In the genomic region with DNA sequence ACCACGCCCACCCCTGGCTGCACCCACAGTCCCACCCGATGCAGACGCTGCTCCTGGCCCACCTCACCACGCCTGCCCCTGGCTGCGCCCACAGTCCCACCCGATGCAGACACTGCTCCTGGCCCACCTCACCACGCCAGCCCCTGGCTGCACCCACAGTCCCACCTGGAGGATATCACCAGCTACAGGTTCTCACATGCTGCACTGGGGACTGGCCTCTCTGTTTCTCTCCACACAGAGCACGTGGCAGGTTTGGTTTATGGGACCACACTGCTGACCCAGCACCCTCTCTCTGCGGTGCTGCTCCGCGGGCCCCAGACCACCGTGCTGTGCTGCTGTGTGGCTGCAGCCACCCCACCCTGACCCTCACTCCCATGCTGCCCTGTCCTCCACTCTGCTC, we compare ENCODE assay signal across 21 cellular contexts.
A peak's percentile ranks its signal among the peaks of the same experiment; 100 is the strongest.
DNase-seq lines count a peak whose midpoint lies in the region; ATAC-seq, FAIRE-seq and TF ChIP-seq lines count a peak whose summit lies in the region.
"Had no signal": no experiment of that assay in that cellular context is flagged by ENCODE, and none has a peak within 500 bp of the region (broad histone marks: within the 10 kb centered on the region; RNA-seq: fewer than 3 reads in every experiment).

No MANE protein-coding gene starts in this region.

- CTCF ChIA-PET in HepG2 (lab: Yijun Ruan, JAX; ENCODE audit: low intra/inter-chr PET ratio, low total read pairs), result no interaction called here
- CTCF ChIA-PET in PC-9 (lab: Charles Lee), result no interaction called here
- CTCF ChIA-PET in activated CD8-positive, alpha-beta T cell treated with anti-CD3 and anti-CD28 coated beads for 36 hours (lab: Charles Lee), result no interaction called here

- ATAC-seq in right lobe of liver (peak in 1 of 4 donors; percentile 17), HepG2 (no peak)
- ATAC-seq in activated CD8-positive, alpha-beta T cell treated with anti-CD3 and anti-CD28 coated beads for 36 hours, result no peak
- ATAC-seq: CD8-positive, alpha-beta T cell; GM23338 had no signal

- H3K9ac ChIP-seq in HepG2 (ENCODE audit: insufficient read depth, low read depth, low read length) (no peak overlapping the region), neural progenitor cell (no peak overlapping the region)
- H3K9ac ChIP-seq: BLaER1 treated with 17β-estradiol and CSF1 and Interleukin-3, amounts not matched to agents 10 nM and 100 nM had no signal

- H3K4me3 Mint-ChIP-seq in chondrocyte (ENCODE audit: unreplicated experiment) (no peak overlapping the region), neural progenitor cell (peak overlapping the region; percentile 48)
- no peak overlapping the region for H3K4me3 Mint-ChIP-seq in activated CD8-positive, alpha-beta T cell treated with anti-CD3 and anti-CD28 coated beads for 36 hours
- H3K4me3 Mint-ChIP-seq: CD8-positive, alpha-beta T cell; GM23338 had no signal

- H3K27me3 Mint-ChIP-seq in chondrocyte (ENCODE audit: low read depth), result peaks cover 15% of the 10 kb centered on the region
- H3K27me3 Mint-ChIP-seq in neural progenitor cell (ENCODE audit: insufficient read depth, low read depth), result peaks cover 20% of the 10 kb centered on the region
- peaks cover 37% of the 10 kb centered on the region for H3K27me3 Mint-ChIP-seq in activated CD8-positive, alpha-beta T cell treated with anti-CD3 and anti-CD28 coated beads for 36 hours

- no peaks in the 10 kb centered on the region for H3K4me1 ChIP-seq in right lobe of liver
- H3K4me1 ChIP-seq in HepG2 (ENCODE audit: insufficient read depth, low read length), result no peaks in the 10 kb centered on the region
- H3K4me1 ChIP-seq in neural progenitor cell, result peaks cover 46% of the 10 kb centered on the region
- peaks cover 0 to 8% (median 3%) of the 10 kb centered on the region in 4 donors for H3K4me1 ChIP-seq in transverse colon
- no peaks in the 10 kb centered on the region for H3K4me1 ChIP-seq in PC-9 (replicated peaks; ENCODE audit: insufficient read depth)

- H3K36me3 Mint-ChIP-seq in chondrocyte (ENCODE audit: low read depth) (no peaks in the 10 kb centered on the region), neural progenitor cell (peaks cover 2% of the 10 kb centered on the region)
- no peaks in the 10 kb centered on the region for H3K36me3 Mint-ChIP-seq in activated CD8-positive, alpha-beta T cell treated with anti-CD3 and anti-CD28 coated beads for 36 hours (ENCODE audit: low read depth)
- H3K36me3 Mint-ChIP-seq: CD8-positive, alpha-beta T cell had no signal

- TF ChIP-seq POLR2A in right lobe of liver (IDR thresholded peaks at IDR 0.05), result no peak
- TF ChIP-seq POLR2A in HepG2 (IDR thresholded peaks at IDR 0.05; ENCODE audit: insufficient read depth in 1 of 2, low read depth in 2 of 2, low read length in 2 of 2), result no peak
- no peak for TF ChIP-seq POLR2A in transverse colon (IDR thresholded peaks at IDR 0.05)

- H3K27ac ChIP-seq in right lobe of liver (no peak overlapping the region), HepG2 (ENCODE audit: extremely low read length, insufficient read depth, low read length) (no peak overlapping the region), neural progenitor cell (no peak overlapping the region), transverse colon (no peak overlapping the region), PC-9 (no peak overlapping the region)
- H3K27ac ChIP-seq: BLaER1 treated with 17β-estradiol and CSF1 and Interleukin-3, amounts not matched to agents 10 nM and 100 nM had no signal

- WGBS in right lobe of liver (ENCODE audit: insufficient coverage, low coverage, low lambda C conversion rate, missing lambda C conversion rate), result 81% methylated on average over 7 of the region's 12 CpGs
- WGBS in HepG2 (ENCODE audit: low lambda C conversion rate), result 64% methylated on average over 10 of the region's 12 CpGs
- 91% methylated on average over 12 of the region's 12 CpGs; no CpG with 5 or more reads in 1 of the 2 donors for WGBS in transverse colon (ENCODE audit: low coverage in 1 of 2), 2 donors

- H3K4me1 Mint-ChIP-seq in chondrocyte (ENCODE audit: low read depth), result peaks cover 40% of the 10 kb centered on the region
- H3K4me1 Mint-ChIP-seq in neural progenitor cell, result peaks cover 62% of the 10 kb centered on the region
- H3K4me1 Mint-ChIP-seq in activated CD8-positive, alpha-beta T cell treated with anti-CD3 and anti-CD28 coated beads for 36 hours (ENCODE audit: low read depth), result peaks cover 14% of the 10 kb centered on the region

- no peak overlapping the region for H3K27ac Mint-ChIP-seq in chondrocyte (ENCODE audit: unreplicated experiment)
- no peak overlapping the region for H3K27ac Mint-ChIP-seq in neural progenitor cell
- H3K27ac Mint-ChIP-seq in activated CD8-positive, alpha-beta T cell treated with anti-CD3 and anti-CD28 coated beads for 36 hours, result no peak overlapping the region
- H3K27ac Mint-ChIP-seq: CD8-positive, alpha-beta T cell; GM23338 had no signal

- H2AFZ ChIP-seq in HepG2 (ENCODE audit: low read length) (no peak overlapping the region), neural progenitor cell (replicated peaks) (no peak overlapping the region), PC-9 (no peak overlapping the region)
- H2AFZ ChIP-seq: GM23338 had no signal

- in situ Hi-C loops in HepG2 (cut with HindIII; ENCODE audit: extremely low pct_ligation_motif_present, low pct_unique_long_range_greater_than_20kb), result no loop called here
- in situ Hi-C loops in transverse colon (cut with MboI; ENCODE audit: low pct_ligation_motif_present in 1 of 4, low pct_unique_long_range_greater_than_20kb in 1 of 4, low sequenced_read_pairs in 3 of 4), result no loop called here

- no peak overlapping the region for H3K4me3 ChIP-seq in right lobe of liver
- H3K4me3 ChIP-seq in HepG2 (replicated peaks in 1 of 3; ENCODE audit: insufficient read depth in 1 of 3, low read depth in 2 of 3, low read length in 3 of 3), result no peak overlapping the region
- no peak overlapping the region for H3K4me3 ChIP-seq in neural progenitor cell
- no peak overlapping the region for H3K4me3 ChIP-seq in transverse colon
- H3K4me3 ChIP-seq in PC-9, result no peak overlapping the region
- H3K4me3 ChIP-seq: BLaER1 treated with 17β-estradiol and CSF1 and Interleukin-3, amounts not matched to agents 10 nM and 100 nM; GM23338 had no signal

- intact Hi-C loops in right lobe of liver (cut with DNase I), result no loop called here
- intact Hi-C loops in HepG2 (cut with micrococcal nuclease; ENCODE audit: unreplicated experiment), result no loop called here
- intact Hi-C loops in transverse colon (cut with DNase I; ENCODE audit: low total_unique reads), result no loop called here
- intact Hi-C loops in PC-9 (cut with micrococcal nuclease; ENCODE audit: unreplicated experiment), result no loop called here
- intact Hi-C loops in activated CD8-positive, alpha-beta T cell treated with anti-CD3 and anti-CD28 coated beads for 36 hours (cut with micrococcal nuclease), result no loop called here

- H4K20me1 ChIP-seq in HepG2 (ENCODE audit: insufficient read depth, low read length), result no peaks in the 10 kb centered on the region
- H4K20me1 ChIP-seq in neural progenitor cell (ENCODE audit: low read depth), result no peaks in the 10 kb centered on the region
- H4K20me1 ChIP-seq in PC-9 (ENCODE audit: insufficient read depth), result no peaks in the 10 kb centered on the region

- POLR2A ChIA-PET in HepG2 (lab: Yijun Ruan, JAX) (no interaction called here), PC-9 (lab: Charles Lee; ENCODE audit: unreplicated experiment) (no interaction called here)
- POLR2A ChIA-PET in activated CD8-positive, alpha-beta T cell treated with anti-CD3 and anti-CD28 coated beads for 36 hours (lab: Charles Lee), result no interaction called here

- DNase-seq in right lobe of liver (peak in 2 of 3 donors; percentile 3 to 34), HepG2 (ENCODE audit: low spot score) (no peak), chondrocyte (ENCODE audit: low spot score) (peak; percentile 78), neural progenitor cell (ENCODE audit: low spot score) (no peak), transverse colon (peak; percentile 1), PC-9 (no peak)
- no peak for DNase-seq in activated CD8-positive, alpha-beta T cell treated with anti-CD3 and anti-CD28 coated beads for 36 hours
- DNase-seq: CD8-positive, alpha-beta T cell; DMS53; KG1; NCI-H1105 treated with DMSO at 0.1 percent for 48 hours; NCI-H1694 treated with DMSO at 0.1 percent for 48 hours; NCI-H510A treated with DMSO at 0.1 percent for 48 hours; NCI-H774; OCI-M1; RPMI8226; SHP77 treated with DMSO at 0.1 percent for 48 hours had no signal

- no peak for TF ChIP-seq RAD21 in HepG2 (CRISPR knock-in tag; IDR thresholded peaks at IDR 0.05)

- TF ChIP-seq EP300 in HepG2 (IDR thresholded peaks at IDR 0.05; ENCODE audit: low read depth in 2 of 2, low read length in 2 of 2) (no peak), HepG2 (CRISPR knock-in tag; IDR thresholded peaks at IDR 0.05; ENCODE audit: borderline replicate concordance) (no peak), transverse colon (IDR thresholded peaks at IDR 0.05; ENCODE audit: low read depth) (no peak)

- H3F3A ChIP-seq in neural progenitor cell (ENCODE audit: low read depth) (peaks cover 34% of the 10 kb centered on the region), PC-9 (ENCODE audit: insufficient read depth, low read depth) (no peaks in the 10 kb centered on the region)

- H3K9me2 ChIP-seq in PC-9 (ENCODE audit: insufficient read depth), result no peaks in the 10 kb centered on the region

- TF ChIP-seq CTCF in right lobe of liver (IDR thresholded peaks at IDR 0.05), result no peak
- TF ChIP-seq CTCF in HepG2 (CRISPR knock-in tag; IDR thresholded peaks at IDR 0.05), result no peak
- no peak for TF ChIP-seq CTCF in chondrocyte (IDR thresholded peaks at IDR 0.05)
- TF ChIP-seq CTCF in neural progenitor cell (IDR thresholded peaks at IDR 0.05), result no peak
- TF ChIP-seq CTCF in transverse colon (IDR thresholded peaks at IDR 0.05), result no peak
- no peak for TF ChIP-seq CTCF in PC-9 (conservative IDR thresholded peaks at IDR 0.05)
- no peak for TF ChIP-seq CTCF in activated CD8-positive, alpha-beta T cell treated with anti-CD3 and anti-CD28 coated beads for 36 hours (IDR thresholded peaks at IDR 0.05)

- no peak overlapping the region for H3K4me2 ChIP-seq in HepG2 (ENCODE audit: low read depth, low read length)
- no peak overlapping the region for H3K4me2 ChIP-seq in neural progenitor cell
- no peak overlapping the region for H3K4me2 ChIP-seq in PC-9
- H3K4me2 ChIP-seq: GM23338 had no signal

- H3K9me3 Mint-ChIP-seq in chondrocyte (ENCODE audit: low read depth) (no peaks in the 10 kb centered on the region), neural progenitor cell (no peaks in the 10 kb centered on the region)
- H3K9me3 Mint-ChIP-seq in activated CD8-positive, alpha-beta T cell treated with anti-CD3 and anti-CD28 coated beads for 36 hours, result peaks cover 4% of the 10 kb centered on the region
- H3K9me3 Mint-ChIP-seq: CD8-positive, alpha-beta T cell had no signal

- BruUV-seq in HepG2 (replicated peaks; lab: Mats Ljungman, UMichigan), result no TSS peak
- no TSS peak for BruUV-seq in PC-9 (replicated peaks; lab: Mats Ljungman, UMichigan)

- H3K9me3 ChIP-seq in right lobe of liver (no peaks in the 10 kb centered on the region), HepG2 (ENCODE audit: low read length) (no peaks in the 10 kb centered on the region), neural progenitor cell (ENCODE audit: low read depth) (no peaks in the 10 kb centered on the region), transverse colon (no peaks in the 10 kb centered on the region), PC-9 (ENCODE audit: insufficient read depth, low read depth) (no peaks in the 10 kb centered on the region)

- H3K36me3 ChIP-seq in right lobe of liver (no peaks in the 10 kb centered on the region), HepG2 (replicated peaks in 1 of 2; ENCODE audit: control insufficient read depth in 1 of 2, insufficient read depth in 2 of 2, low read length in 2 of 2) (no peaks in the 10 kb centered on the region), neural progenitor cell (no peaks in the 10 kb centered on the region), transverse colon (no peaks in the 10 kb centered on the region), PC-9 (ENCODE audit: low read depth) (no peaks in the 10 kb centered on the region)

- no peaks in the 10 kb centered on the region for H3K27me3 ChIP-seq in right lobe of liver
- peaks cover 1 to 28% of the 10 kb centered on the region in 2 experiments; a peak in 3 of 5 replicates for H3K27me3 ChIP-seq in HepG2 (ENCODE audit: control insufficient read depth in 1 of 2, insufficient read depth in 2 of 2, low read length in 2 of 2)
- no peaks in the 10 kb centered on the region for H3K27me3 ChIP-seq in neural progenitor cell
- no peaks in the 10 kb centered on the region for H3K27me3 ChIP-seq in transverse colon
- H3K27me3 ChIP-seq in PC-9 (ENCODE audit: insufficient read depth, low read depth), result peaks cover 79% of the 10 kb centered on the region

- H3K79me2 ChIP-seq in HepG2 (ENCODE audit: insufficient read depth, low read length) (no peaks in the 10 kb centered on the region), neural progenitor cell (ENCODE audit: low read depth) (no peaks in the 10 kb centered on the region), PC-9 (ENCODE audit: low read depth) (no peaks in the 10 kb centered on the region)

- no peak for FAIRE-seq in HepG2 (lab: Jason Lieb, UNC)
- FAIRE-seq: GM12892, GM18507 had no signal

Comparison
In these comparisons a context has a peak if more than half of its experiments do, and no peak if none do; other contexts are left out.
1. DNase-seq: peak in right lobe of liver (2 of 3), chondrocyte (single experiment) and transverse colon (single experiment); none in HepG2 (single experiment), neural progenitor cell (single experiment), PC-9 (0 of 2) and activated CD8-positive, alpha-beta T cell treated with anti-CD3 and anti-CD28 coated beads for 36 hours (single experiment).